In genomic region chr17:58344791-58345157, GRCh38 we compare ENCODE assay signal across 8 cellular contexts. TPM values are rescaled to one million over a fixed set of nuclear protein-coding genes. Genes with fewer than 3 reads are reported as not detected.
DNase-seq lines count a peak whose midpoint lies in the region; ATAC-seq, FAIRE-seq and TF ChIP-seq lines count a peak whose summit lies in the region.

No MANE protein-coding gene starts in this region.

- no peak for FAIRE-seq in kidney (lab: Jason Lieb, UNC)

- DNase-seq in T-helper 2 cell (peak in 3 of 5 experiments; percentile 48 to 93 (median 72)), kidney (no peak), MG63 (no peak), NCI-H446 treated with DMSO at 0.1 percent for 48 hours (lab: John Stamatoyannopoulos, UW) (no peak), HK-2 (ENCODE audit: unreplicated experiment) (no peak), OCI-M1 (lab: John Stamatoyannopoulos, UW) (no peak)

- H3K27me3 ChIP-seq in MG63 = no peaks in the 10 kb centered on the region

- H3K27ac ChIP-seq in kidney (ENCODE audit: low read depth in 2 of 2, low read length in 2 of 2) = no peak overlapping the region

- H3K4me3 ChIP-seq in kidney (ENCODE audit: low read length in 2 of 2) = no peak overlapping the region
- no peak overlapping the region for H3K4me3 ChIP-seq in MG63

- peaks cover 0 to 2% of the 10 kb centered on the region in 2 donors for H3K4me1 ChIP-seq in kidney (ENCODE audit: control insufficient read depth in 1 of 2, insufficient read depth in 1 of 2, low read depth in 1 of 2, low read length in 2 of 2)

- H3K9ac ChIP-seq in kidney (ENCODE audit: low read length in 2 of 2) = no peak overlapping the region

- H3K9me3 ChIP-seq in kidney (ENCODE audit: control insufficient read depth in 1 of 2, low read length in 2 of 2) = no peaks in the 10 kb centered on the region
- H3K9me3 ChIP-seq in MG63 = no peaks in the 10 kb centered on the region

- H3K36me3 ChIP-seq in kidney (ENCODE audit: control insufficient read depth in 1 of 2, insufficient read depth in 2 of 2, low read length in 2 of 2) (peaks cover 52% of the 10 kb centered on the region in 2 donors), MG63 (peaks cover 56% of the 10 kb centered on the region)

- peak; percentile 36 for ATAC-seq in GM18517 (IDR thresholded peaks at IDR 0.05; ENCODE audit: unreplicated experiment)
- ATAC-seq in HG02840 (IDR thresholded peaks at IDR 0.05; ENCODE audit: low FRiP score, unreplicated experiment) = peak; percentile 43

- intact Hi-C loops in kidney (cut with DNase I) = no loop called here

- peak; percentile 3 for TF ChIP-seq CTCF in kidney (IDR thresholded peaks at IDR 0.05; ENCODE audit: borderline replicate concordance, extremely low read depth, insufficient read depth)

RNA-seq across cellular contexts. Expression of gene SUPT4H1, which starts 7.2 kb away (rescaled TPM):
- total RNA-seq in kidney = 60.5 TPM
- polyA plus RNA-seq in kidney (ENCODE audit: insufficient read depth, low read depth, low replicate concordance) = 129 TPM
- total RNA-seq in MG63 (2014; rRNA removed; shearing (Covaris generic); ENCODE audit: low replicate concordance) = 97.2 and 170 TPM in 2 replicates

RNA-seq across cellular contexts. Expression of gene TSPOAP1, which starts 16.2 kb away (rescaled TPM):
- total RNA-seq in kidney = 30.6 TPM
- 12.5 TPM for polyA plus RNA-seq in kidney (ENCODE audit: insufficient read depth, low read depth, low replicate concordance)
- total RNA-seq in MG63 (2014; rRNA removed; shearing (Covaris generic); ENCODE audit: low replicate concordance) = 7.0 and 31.1 TPM in 2 replicates

Comparison
In these comparisons a context has a peak if more than half of its experiments do, and no peak if none do; other contexts are left out.
1. DNase-seq: peak in T-helper 2 cell (3 of 5); none in kidney (single experiment), MG63 (single experiment), NCI-H446 treated with DMSO at 0.1 percent for 48 hours (single experiment), HK-2 (single experiment) and OCI-M1 (single experiment).